In genomic region chr17:78510141-78510935, GRCh38 we compare ENCODE assay signal across 21 cellular contexts.
"Had no signal": no experiment of that assay in that cellular context is flagged by ENCODE, and none has a peak within 500 bp of the region (broad histone marks: within the 10 kb centered on the region; RNA-seq: fewer than 3 reads in every experiment).

No MANE protein-coding gene starts in this region.

- H2AFZ ChIP-seq: neural progenitor cell had no signal

- H3K4me3 ChIP-seq: esophagus squamous epithelium, gastroesophageal sphincter, neural progenitor cell, pancreas, prostate gland, thoracic aorta, transverse colon had no signal

- DNase-seq: effector memory CD8-positive, alpha-beta T cell; esophagus squamous epithelium; foreskin fibroblast; glutamatergic neuron; immature natural killer cell; left colon; left ventricle myocardium superior; natural killer cell; occipital lobe; stimulated activated CD4-positive, alpha-beta T cell treated with anti-CD3 and anti-CD28 coated beads, Interleukin-2, amount 100 ng/mL, for 24 hours; stimulated activated CD4-positive, alpha-beta T cell treated with anti-CD3 and anti-CD28 coated beads, Interleukin-4, amount 100 ng/mL, for 4 hours; stimulated activated naive B cell treated with anti-CD40 and anti-IgM and Interleukin-4, amounts not matched to agents 10 μg/mL and 1 μg/mL and 100 μg/mL, for 72 hours; stimulated activated naive CD8-positive, alpha-beta T cell treated with anti-CD3 and anti-CD28 coated beads, Interleukin-15, amount 100 ng/mL, for 72 hours; substantia nigra; transverse colon had no signal

- H3K27ac Mint-ChIP-seq: effector memory CD8-positive, alpha-beta T cell; immature natural killer cell; mesothelial cell of epicardium; natural killer cell; stimulated activated naive B cell treated with anti-CD40 and anti-IgM and Interleukin-4, amounts not matched to agents 10 μg/mL and 1 μg/mL and 100 μg/mL, for 72 hours; stimulated activated naive CD8-positive, alpha-beta T cell treated with anti-CD3 and anti-CD28 coated beads, Interleukin-15, amount 100 ng/mL, for 72 hours had no signal

- H3K9me3 Mint-ChIP-seq: effector memory CD8-positive, alpha-beta T cell; immature natural killer cell; natural killer cell; stimulated activated naive B cell treated with anti-CD40 and anti-IgM and Interleukin-4, amounts not matched to agents 10 μg/mL and 1 μg/mL and 100 μg/mL, for 72 hours; stimulated activated naive CD8-positive, alpha-beta T cell treated with anti-CD3 and anti-CD28 coated beads, Interleukin-15, amount 100 ng/mL, for 72 hours had no signal

- H3K4me2 ChIP-seq: neural progenitor cell had no signal

- H3K4me1 ChIP-seq: gastroesophageal sphincter, neural progenitor cell, pancreas, prostate gland, transverse colon had no signal

- H3K27me3 ChIP-seq: gastroesophageal sphincter, neural progenitor cell, pancreas had no signal

- H3K9me3 ChIP-seq: esophagus squamous epithelium, pancreas, prostate gland, thoracic aorta, transverse colon had no signal

- H3K4me3 Mint-ChIP-seq: effector memory CD8-positive, alpha-beta T cell; immature natural killer cell; mesothelial cell of epicardium; natural killer cell; neural progenitor cell; stimulated activated naive B cell treated with anti-CD40 and anti-IgM and Interleukin-4, amounts not matched to agents 10 μg/mL and 1 μg/mL and 100 μg/mL, for 72 hours; stimulated activated naive CD8-positive, alpha-beta T cell treated with anti-CD3 and anti-CD28 coated beads, Interleukin-15, amount 100 ng/mL, for 72 hours had no signal

- H3K27ac ChIP-seq: esophagus squamous epithelium, gastroesophageal sphincter, neural progenitor cell, pancreas, prostate gland, thoracic aorta, transverse colon had no signal

- H3K36me3 Mint-ChIP-seq: immature natural killer cell; natural killer cell; neural progenitor cell; stimulated activated naive B cell treated with anti-CD40 and anti-IgM and Interleukin-4, amounts not matched to agents 10 μg/mL and 1 μg/mL and 100 μg/mL, for 72 hours had no signal

- H3K4me1 Mint-ChIP-seq: immature natural killer cell; mesothelial cell of epicardium; natural killer cell; neural progenitor cell; stimulated activated naive B cell treated with anti-CD40 and anti-IgM and Interleukin-4, amounts not matched to agents 10 μg/mL and 1 μg/mL and 100 μg/mL, for 72 hours; stimulated activated naive CD8-positive, alpha-beta T cell treated with anti-CD3 and anti-CD28 coated beads, Interleukin-15, amount 100 ng/mL, for 72 hours had no signal

- H3K9ac ChIP-seq: neural progenitor cell had no signal

- H3K27me3 Mint-ChIP-seq: stimulated activated naive CD8-positive, alpha-beta T cell treated with anti-CD3 and anti-CD28 coated beads, Interleukin-15, amount 100 ng/mL, for 72 hours had no signal

- H3K36me3 ChIP-seq: esophagus squamous epithelium, gastroesophageal sphincter, neural progenitor cell, pancreas, prostate gland, thoracic aorta, transverse colon had no signal
